ENCODE assay signal across 32 cellular contexts in genomic region chr7:106080307-106080987, GRCh38. TPM values are rescaled to one million over a fixed set of nuclear protein-coding genes. Genes with fewer than 3 reads are reported as not detected.
DNase-seq lines count a peak whose midpoint lies in the region; ATAC-seq and TF ChIP-seq lines count a peak whose summit lies in the region.
"Had no signal": no experiment of that assay in that cellular context is flagged by ENCODE, and none has a peak within 500 bp of the region (broad histone marks: within the 10 kb centered on the region; RNA-seq: fewer than 3 reads in every experiment).

No MANE protein-coding gene starts in this region.

- H3K9me2 ChIP-seq in DOHH2 (replicated peaks; ENCODE audit: control insufficient read depth, low read length) = no peaks in the 10 kb centered on the region
- no peaks in the 10 kb centered on the region for H3K9me2 ChIP-seq in OCI-LY1 (ENCODE audit: low read depth, low read length)

- no peaks in the 10 kb centered on the region for H3K27me3 ChIP-seq in DOHH2 (ENCODE audit: control insufficient read depth, low read length)
- H3K27me3 ChIP-seq in OCI-LY1 (ENCODE audit: insufficient read depth, low read length) = no peaks in the 10 kb centered on the region
- no peaks in the 10 kb centered on the region for H3K27me3 ChIP-seq in heart right ventricle
- H3K27me3 ChIP-seq in endodermal cell (ENCODE audit: control insufficient read depth, insufficient read depth, low read length, poor library complexity, severe bottlenecking) = no peaks in the 10 kb centered on the region
- H3K27me3 ChIP-seq: testis had no signal

- H4K20me1 ChIP-seq in DOHH2 (ENCODE audit: control insufficient read depth, insufficient read depth, low read depth, low read length) (no peaks in the 10 kb centered on the region), OCI-LY1 (ENCODE audit: insufficient read depth, low read length) (no peaks in the 10 kb centered on the region)

- H3K4me3 Mint-ChIP-seq in nephron progenitor cell (no peak overlapping the region), endodermal cell (no peak overlapping the region)
- H3K4me3 Mint-ChIP-seq: CD4-positive, CD25-positive, alpha-beta regulatory T cell; natural killer cell treated with Interleukin-12 subunit alpha and Interleukin-12 subunit beta and Interleukin-15 and Interleukin-18, amount 100 ng/mL, for 72 hours; stimulated activated naive CD8-positive, alpha-beta T cell treated with anti-CD3 and anti-CD28 coated beads, Interleukin-15, Interleukin-2, amounts not matched to agents 100 ng/mL and 50 ng/mL, for 24 hours had no signal

- intact Hi-C loops in heart right ventricle (cut with DNase I) = no loop called here

- H3K27ac ChIP-seq in DOHH2 (ENCODE audit: low read depth, low read length) (peak overlapping the region; percentile 86), OCI-LY1 (ENCODE audit: low read depth, low read length, poor library complexity, severe bottlenecking) (peak overlapping the region; percentile 87), heart right ventricle (peak overlapping the region in 1 of 10 donors; percentile 14), endodermal cell (ENCODE audit: low read depth, low read length) (no peak overlapping the region)
- H3K27ac ChIP-seq: A549, SJSA1, testis had no signal

- TF ChIP-seq CTCF in DOHH2 (IDR thresholded peaks at IDR 0.05; ENCODE audit: low read depth, low read length, poor library complexity, severe bottlenecking) = no peak
- TF ChIP-seq CTCF in OCI-LY1 (IDR thresholded peaks at IDR 0.05; ENCODE audit: low read length) = no peak
- TF ChIP-seq CTCF in heart right ventricle (IDR thresholded peaks at IDR 0.05) = no peak
- no peak for TF ChIP-seq CTCF in nephron progenitor cell (IDR thresholded peaks at IDR 0.05)
- TF ChIP-seq CTCF in endodermal cell (conservative IDR thresholded peaks at IDR 0.05) = no peak

- DNase-seq in heart right ventricle (no peak), nephron progenitor cell (no peak), NCI-H524 treated with DMSO at 0.1 percent for 48 hours (lab: John Stamatoyannopoulos, UW) (no peak), islet precursor cell (no peak), endodermal cell (no peak)
- DNase-seq: activated CD4-positive, alpha-beta T cell treated with anti-CD3 and anti-CD28 coated beads, Interleukin-2, amount 50 U/mL, for 48 hours; activated T-cell treated with anti-CD3 and anti-CD28 coated beads, Interleukin-2, amount 50 U/mL, for 48 hours; Calu3; caudate nucleus; CD4-positive, CD25-positive, alpha-beta regulatory T cell; cortex of kidney; DMS79 treated with DMSO at 0.1 percent for 48 hours; effector memory CD4-positive, alpha-beta T cell; GF-D8; glutamatergic neuron; KG1; mucosa of descending colon; NCI-H1436; NCI-H2081 treated with DMSO at 0.1 percent for 48 hours; NCI-H226; NCI-H748 treated with DMSO at 0.1 percent for 48 hours; T-helper 1 cell; testis had no signal

- H3K4me1 ChIP-seq in DOHH2 (ENCODE audit: control insufficient read depth, low read length) (peaks cover 100% of the 10 kb centered on the region), OCI-LY1 (ENCODE audit: insufficient read depth, low read length, severe bottlenecking) (peaks cover 89% of the 10 kb centered on the region), heart right ventricle (peaks cover 0 to 53% (median 15%) of the 10 kb centered on the region in 9 donors), endodermal cell (ENCODE audit: control insufficient read depth, insufficient read depth, low read length) (no peaks in the 10 kb centered on the region)
- H3K4me1 ChIP-seq: A549, SJSA1, testis had no signal

- H3K9me3 ChIP-seq in DOHH2 (ENCODE audit: control insufficient read depth, insufficient read depth, low read length) (no peaks in the 10 kb centered on the region), OCI-LY1 (ENCODE audit: low read length) (no peaks in the 10 kb centered on the region), heart right ventricle (no peaks in the 10 kb centered on the region), endodermal cell (ENCODE audit: control insufficient read depth, low read length) (no peaks in the 10 kb centered on the region)
- H3K9me3 ChIP-seq: A549, mucosa of descending colon, SJSA1, testis had no signal

- H3K4me2 ChIP-seq in DOHH2 (ENCODE audit: low read length) (peak overlapping the region; percentile 62), OCI-LY1 (ENCODE audit: low read length) (peak overlapping the region; percentile 41; the same call in 1 of the 2 replicates)
- H3K4me2 ChIP-seq: A549, smooth muscle cell had no signal

- H2AFZ ChIP-seq in OCI-LY1 (ENCODE audit: low read length) = no peak overlapping the region

- H3F3A ChIP-seq in DOHH2 (ENCODE audit: control insufficient read depth, insufficient read depth) = peaks cover 65% of the 10 kb centered on the region
- peaks cover 17% of the 10 kb centered on the region; the same call in 1 of the 2 replicates for H3F3A ChIP-seq in OCI-LY1 (ENCODE audit: insufficient read depth, low read length)

- H3K9me3 Mint-ChIP-seq in nephron progenitor cell (peaks cover 30% of the 10 kb centered on the region), endodermal cell (no peaks in the 10 kb centered on the region)
- H3K9me3 Mint-ChIP-seq: CD4-positive, CD25-positive, alpha-beta regulatory T cell; natural killer cell treated with Interleukin-12 subunit alpha and Interleukin-12 subunit beta and Interleukin-15 and Interleukin-18, amount 100 ng/mL, for 72 hours; stimulated activated naive CD8-positive, alpha-beta T cell treated with anti-CD3 and anti-CD28 coated beads, Interleukin-15, Interleukin-2, amounts not matched to agents 100 ng/mL and 50 ng/mL, for 24 hours had no signal

- H3K36me3 Mint-ChIP-seq in nephron progenitor cell (ENCODE audit: low read depth) = peaks cover 13% of the 10 kb centered on the region
- H3K36me3 Mint-ChIP-seq in endodermal cell (ENCODE audit: low read depth) = no peaks in the 10 kb centered on the region
- H3K36me3 Mint-ChIP-seq: natural killer cell treated with Interleukin-12 subunit alpha and Interleukin-12 subunit beta and Interleukin-15 and Interleukin-18, amount 100 ng/mL, for 72 hours had no signal

- H3K79me2 ChIP-seq in DOHH2 (ENCODE audit: control insufficient read depth, low read length) (no peaks in the 10 kb centered on the region), OCI-LY1 (ENCODE audit: insufficient read depth, low read length) (no peaks in the 10 kb centered on the region)

- peak in 7 of 8 donors; percentile 33 to 91 (median 74) for ATAC-seq in heart right ventricle
- ATAC-seq in GM18498 (IDR thresholded peaks at IDR 0.05; ENCODE audit: unreplicated experiment) = no peak
- ATAC-seq: A549; mucosa of descending colon; natural killer cell treated with Interleukin-12 subunit alpha and Interleukin-12 subunit beta and Interleukin-15 and Interleukin-18, amount 100 ng/mL, for 72 hours had no signal

- H3K4me3 ChIP-seq in DOHH2 (ENCODE audit: low read length) = peak overlapping the region; percentile 16
- H3K4me3 ChIP-seq in OCI-LY1 (ENCODE audit: low read depth, low read length, poor library complexity, severe bottlenecking) = no peak overlapping the region
- no peak overlapping the region for H3K4me3 ChIP-seq in heart right ventricle
- no peak overlapping the region for H3K4me3 ChIP-seq in endodermal cell (ENCODE audit: low read length)
- H3K4me3 ChIP-seq: A549, lung, mucosa of descending colon, SJSA1, smooth muscle cell, testis had no signal

- H3K27ac Mint-ChIP-seq in nephron progenitor cell = peak overlapping the region; percentile 36
- no peak overlapping the region for H3K27ac Mint-ChIP-seq in endodermal cell
- H3K27ac Mint-ChIP-seq: CD4-positive, CD25-positive, alpha-beta regulatory T cell; natural killer cell treated with Interleukin-12 subunit alpha and Interleukin-12 subunit beta and Interleukin-15 and Interleukin-18, amount 100 ng/mL, for 72 hours; stimulated activated naive CD8-positive, alpha-beta T cell treated with anti-CD3 and anti-CD28 coated beads, Interleukin-15, Interleukin-2, amounts not matched to agents 100 ng/mL and 50 ng/mL, for 24 hours had no signal

- H3K9ac ChIP-seq in OCI-LY1 (ENCODE audit: low read length) = peak overlapping the region; percentile 54
- H3K9ac ChIP-seq in endodermal cell (ENCODE audit: extremely low read depth, low read length, poor library complexity, severe bottlenecking) = no peak overlapping the region

- H3K36me3 ChIP-seq in DOHH2 (ENCODE audit: control insufficient read depth, low read length) (no peaks in the 10 kb centered on the region; the same call in 1 of the 2 replicates), OCI-LY1 (ENCODE audit: insufficient read depth, low read length) (no peaks in the 10 kb centered on the region), heart right ventricle (no peaks in the 10 kb centered on the region), endodermal cell (ENCODE audit: control insufficient read depth, insufficient read depth, low read length) (no peaks in the 10 kb centered on the region)
- H3K36me3 ChIP-seq: SJSA1 had no signal

- H3K27me3 Mint-ChIP-seq in nephron progenitor cell (ENCODE audit: low read depth, poor library complexity) = peaks cover 2% of the 10 kb centered on the region
- H3K27me3 Mint-ChIP-seq in endodermal cell (ENCODE audit: insufficient read depth) = no peaks in the 10 kb centered on the region
- H3K27me3 Mint-ChIP-seq: CD4-positive, CD25-positive, alpha-beta regulatory T cell; stimulated activated naive CD8-positive, alpha-beta T cell treated with anti-CD3 and anti-CD28 coated beads, Interleukin-15, Interleukin-2, amounts not matched to agents 100 ng/mL and 50 ng/mL, for 24 hours had no signal

- 76 to 81% methylated on average over 6 of the region's 6 CpGs for WGBS in heart right ventricle, 2 donors
- WGBS in endodermal cell (ENCODE audit: insufficient coverage in 1 of 2, insufficient read length in 1 of 2), 2 experiments = 88 to 95% methylated on average over 6 of the region's 6 CpGs

- H3K4me1 Mint-ChIP-seq in nephron progenitor cell = peaks cover 54% of the 10 kb centered on the region
- peaks cover 10% of the 10 kb centered on the region for H3K4me1 Mint-ChIP-seq in endodermal cell

RNA-seq across cellular contexts. Expression of gene SYPL1, which starts 31.7 kb away (rescaled TPM):
- total RNA-seq in heart right ventricle (100 to 1,000 TPM in 1 of 10 donors, 10 to 100 TPM in 9; 63.9 to 121 (median 80.9) TPM), endodermal cell (10 to 100 TPM; 74.8 to 76.7 TPM)
- polyA plus RNA-seq in heart right ventricle = 10 to 100 TPM; 58.5 to 59.9 TPM
- 58.1 TPM for polyA plus RNA-seq in endodermal cell (2013, experiment 1 of 2)
- 55.4 TPM for polyA plus RNA-seq in endodermal cell (2013, experiment 2 of 2)
